Comparison of ENCODE assay signal across 8 cellular contexts in genomic region chr7:129218514-129219036, GRCh38. TPM values are rescaled to one million over a fixed set of nuclear protein-coding genes. Genes with fewer than 3 reads are reported as not detected.
DNase-seq lines count a peak whose midpoint lies in the region; ATAC-seq and TF ChIP-seq lines count a peak whose summit lies in the region.

No MANE protein-coding gene starts in this region.

- H3K9me3 Mint-ChIP-seq in activated naive CD4-positive, alpha-beta T cell treated with anti-CD3 and anti-CD28 coated beads, Interleukin-2, amount 10 ng/mL, durations not matched to agents 7 days and 5 days = no peaks in the 10 kb centered on the region

- H3K36me3 Mint-ChIP-seq in activated naive CD4-positive, alpha-beta T cell treated with anti-CD3 and anti-CD28 coated beads, Interleukin-2, amount 10 ng/mL, durations not matched to agents 7 days and 5 days = no peaks in the 10 kb centered on the region

- H3K4me3 Mint-ChIP-seq in activated naive CD4-positive, alpha-beta T cell treated with anti-CD3 and anti-CD28 coated beads, Interleukin-2, amount 10 ng/mL, durations not matched to agents 7 days and 5 days = no peak overlapping the region

- no peaks in the 10 kb centered on the region for H3K27me3 ChIP-seq in upper lobe of left lung

- TF ChIP-seq EP300 in upper lobe of left lung (IDR thresholded peaks at IDR 0.05) = no peak

- peak; percentile 72 to 92 (median 88) for TF ChIP-seq CTCF in upper lobe of left lung (IDR thresholded peaks at IDR 0.05)

- intact Hi-C loops in Right ventricle myocardium inferior (cut with DNase I) = loop anchor here (1.0 to 10.0 kb wide), 4 partner anchors 80 to 426 kb away; no protein-coding TSS in a partner anchor
- intact Hi-C loops in posterior cingulate gyrus (cut with DNase I) = loop anchor here (1.0 to 5.0 kb wide), 5 partner anchors 53 to 426 kb away; no protein-coding TSS in a partner anchor

- CTCF ChIA-PET in activated naive CD4-positive, alpha-beta T cell treated with anti-CD3 and anti-CD28 coated beads, Interleukin-2, amount 10 ng/mL, durations not matched to agents 7 days and 5 days (lab: Charles Lee) = interaction anchor here (0.6 to 8.7 kb wide), 46 partner anchors 9 to 623 kb away, joined by 3 to 185 read pairs (median 6); no protein-coding TSS in a partner anchor

- peaks cover 14% of the 10 kb centered on the region for H3K4me1 Mint-ChIP-seq in activated naive CD4-positive, alpha-beta T cell treated with anti-CD3 and anti-CD28 coated beads, Interleukin-2, amount 10 ng/mL, durations not matched to agents 7 days and 5 days

- peak; percentile 89 for DNase-seq in AG08395 (ENCODE audit: low spot score)
- peak; percentile 86 to 94 (median 94) for DNase-seq in NCI-H1417 (lab: John Stamatoyannopoulos, UW)
- peak; percentile 87 for DNase-seq in activated naive CD4-positive, alpha-beta T cell treated with anti-CD3 and anti-CD28 coated beads, Interleukin-2, amount 10 ng/mL, durations not matched to agents 7 days and 5 days
- peak; percentile 88 for DNase-seq in Right ventricle myocardium inferior (ENCODE audit: missing footprints)
- peak; percentile 66 to 97 (median 87) for DNase-seq in posterior cingulate gyrus
- DNase-seq in upper lobe of left lung = peak in 1 of 2 donors; percentile 82

- no peaks in the 10 kb centered on the region for H3K9me3 ChIP-seq in upper lobe of left lung

- no peak overlapping the region for H3K27ac Mint-ChIP-seq in activated naive CD4-positive, alpha-beta T cell treated with anti-CD3 and anti-CD28 coated beads, Interleukin-2, amount 10 ng/mL, durations not matched to agents 7 days and 5 days

- no peak overlapping the region for H3K4me3 ChIP-seq in upper lobe of left lung

- peak; percentile 57 for ATAC-seq in GM19372 (IDR thresholded peaks at IDR 0.05; ENCODE audit: low read depth, unreplicated experiment)
- ATAC-seq in SK-N-SH treated with all-trans-retinoic acid at 6 μM for 48 hours = peak; percentile 98
- peak; percentile 90 for ATAC-seq in Right ventricle myocardium inferior
- peak; percentile 93 to 96 for ATAC-seq in upper lobe of left lung (ENCODE audit: low FRiP score in 2 of 2)

- no peak overlapping the region for H3K27ac ChIP-seq in upper lobe of left lung

- WGBS in upper lobe of left lung, 2 donors = 11 to 17% methylated on average over 7 to 9 of the region's 9 CpGs

- no peaks in the 10 kb centered on the region for H3K36me3 ChIP-seq in upper lobe of left lung

- H3K4me1 ChIP-seq in upper lobe of left lung = peaks cover 0 to 5% (median 2%) of the 10 kb centered on the region in 4 donors

- TF ChIP-seq POLR2A in upper lobe of left lung (IDR thresholded peaks at IDR 0.05) = no peak

- H3K27me3 Mint-ChIP-seq in activated naive CD4-positive, alpha-beta T cell treated with anti-CD3 and anti-CD28 coated beads, Interleukin-2, amount 10 ng/mL, durations not matched to agents 7 days and 5 days = peaks cover 7% of the 10 kb centered on the region

TF ChIP-seq in SK-N-SH treated with all-trans-retinoic acid at 6 μM for 48 hours, 23 proteins besides CTCF, POLR2A, EP300 and RAD21 (continues in another document):
- TF ChIP-seq PATZ1 (CRISPR knock-in tag; IDR thresholded peaks at IDR 0.05; ENCODE audit: borderline replicate concordance) (no peak), ISL1 (CRISPR knock-in tag; IDR thresholded peaks at IDR 0.05) (no peak), SNAI2 (CRISPR knock-in tag; IDR thresholded peaks at IDR 0.05) (no peak), ZNF70 (CRISPR knock-in tag; IDR thresholded peaks at IDR 0.05) (no peak), PPARA (CRISPR knock-in tag; IDR thresholded peaks at IDR 0.05; ENCODE audit: borderline replicate concordance) (no peak), TSHZ2 (CRISPR knock-in tag; IDR thresholded peaks at IDR 0.05) (no peak), CREB5 (CRISPR knock-in tag; IDR thresholded peaks at IDR 0.05; ENCODE audit: low read depth) (no peak), CSRNP3 (CRISPR knock-in tag; IDR thresholded peaks at IDR 0.05) (no peak), RARB (CRISPR knock-in tag; IDR thresholded peaks at IDR 0.05) (no peak), OSR1 (CRISPR knock-in tag; IDR thresholded peaks at IDR 0.05) (no peak), ARNTL (CRISPR knock-in tag; IDR thresholded peaks at IDR 0.05; ENCODE audit: borderline replicate concordance, low read depth) (no peak), ZFP30 (CRISPR knock-in tag; IDR thresholded peaks at IDR 0.05) (no peak), TCF4 (CRISPR knock-in tag; IDR thresholded peaks at IDR 0.05; ENCODE audit: borderline replicate concordance) (no peak), ZNF565 (CRISPR knock-in tag; conservative IDR thresholded peaks at IDR 0.05; ENCODE audit: low read depth) (no peak)

RNA-seq across cellular contexts. Expression of gene AHCYL2, which starts 6.3 kb away (rescaled TPM):
- 4.0 TPM for total RNA-seq in Right ventricle myocardium inferior
- total RNA-seq in upper lobe of left lung = 100 to 1,000 TPM in 4 of 6 donors, 10 to 100 TPM in 2; 41.9 to 197 (median 110) TPM

RNA-seq across cellular contexts. Expression of gene SMO, which starts 30.1 kb away (rescaled TPM):
- total RNA-seq in Right ventricle myocardium inferior (4.6 TPM), upper lobe of left lung (1 to 10 TPM; 1.7 to 7.3 (median 2.6) TPM)
